Comparison of ENCODE assay signal across 18 cellular contexts in the genomic region with DNA sequence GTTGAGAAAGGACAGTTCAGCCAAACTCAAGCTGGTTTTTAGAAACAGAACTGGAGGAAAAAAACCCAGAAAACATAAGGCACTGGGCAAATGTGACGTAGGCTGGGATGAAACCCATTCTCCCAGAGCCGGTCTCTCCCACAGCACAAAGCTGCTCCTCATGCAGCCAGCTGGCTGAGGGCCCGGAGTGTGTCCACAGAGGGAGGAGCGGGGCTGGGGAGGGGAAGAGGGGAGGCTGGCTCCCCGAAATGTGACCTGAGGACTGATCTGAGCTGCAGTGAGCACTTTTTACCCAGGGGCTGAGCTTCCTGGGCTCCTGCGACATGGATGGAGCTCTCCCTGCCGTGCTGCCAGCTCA. TPM values are rescaled to one million over a fixed set of nuclear protein-coding genes. Genes with fewer than 3 reads are reported as not detected.
DNase-seq lines count a peak whose midpoint lies in the region; ATAC-seq and TF ChIP-seq lines count a peak whose summit lies in the region.
"Had no signal": no experiment of that assay in that cellular context is flagged by ENCODE, and none has a peak within 500 bp of the region (broad histone marks: within the 10 kb centered on the region; RNA-seq: fewer than 3 reads in every experiment).

No MANE protein-coding gene starts in this region.

- peak; percentile 8 for DNase-seq in activated naive CD4-positive, alpha-beta T cell treated with anti-CD3 and anti-CD28 coated beads, Interleukin-2, amount 50 U/mL, for 16 hours
- no peak for DNase-seq in activated naive CD4-positive, alpha-beta T cell treated with Interleukin-2 at 50 U/mL for 16 hours
- DNase-seq in head of caudate nucleus (peak; percentile 72 to 94 (median 86)), vagina (ENCODE audit: extremely low spot score in 2 of 2) (no peak), NOMO-1 treated with dmso at 0.1 percent for 144 hours (lab: John Stamatoyannopoulos, UW; ENCODE audit: unreplicated experiment) (no peak), PC-3 (no peak)
- no peak for DNase-seq in NK-92 treated with Interleukin-12 subunit alpha and Interleukin-12 subunit beta, amount 100 ng/mL, for 24 hours (lab: John Stamatoyannopoulos, UW)
- DNase-seq: activated effector memory CD4-positive, alpha-beta T cell treated with Interleukin-2 at 50 U/mL for 16 hours; Caco-2; islet precursor cell; naive thymus-derived CD8-positive, alpha-beta T cell; NCI-H146; SIG-M5; stimulated activated naive CD8-positive, alpha-beta T cell treated with anti-CD3 and anti-CD28 coated beads, Interleukin-15, Interleukin-2, amounts not matched to agents 100 U/mL and 50 U/mL, for 24 hours had no signal

- no peak for TF ChIP-seq POLR2A in vagina (IDR thresholded peaks at IDR 0.05)

- H3K9me2 ChIP-seq in PC-3 (replicated peaks; ENCODE audit: low read length): no peaks in the 10 kb centered on the region

- no peaks in the 10 kb centered on the region for H3K27me3 ChIP-seq in muscle layer of duodenum (ENCODE audit: low read depth, low read length)
- H3K27me3 ChIP-seq in vagina: no peaks in the 10 kb centered on the region
- no peaks in the 10 kb centered on the region for H3K27me3 ChIP-seq in PC-3 (ENCODE audit: low read length)

- TF ChIP-seq CTCF in vagina (IDR thresholded peaks at IDR 0.05) (no peak), PC-3 (conservative IDR thresholded peaks at IDR 0.05; ENCODE audit: low read depth, low read length) (no peak)

- H3K27ac ChIP-seq in muscle layer of duodenum (ENCODE audit: low read length) (peak overlapping the region; percentile 16), vagina (peak overlapping the region; percentile 56), PC-3 (ENCODE audit: low read length) (no peak overlapping the region)
- H3K27ac ChIP-seq: 22Rv1, epithelial cell of prostate, KMS-11 had no signal

- H3K9ac ChIP-seq in PC-3 (ENCODE audit: low read length): no peak overlapping the region
- H3K9ac ChIP-seq: KMS-11 had no signal

- peaks cover 0 to 6% of the 10 kb centered on the region in 2 donors for H3K4me1 ChIP-seq in muscle layer of duodenum (ENCODE audit: control insufficient read depth in 1 of 2, insufficient read depth in 2 of 2, low read length in 2 of 2)
- H3K4me1 ChIP-seq in vagina: no peaks in the 10 kb centered on the region
- no peaks in the 10 kb centered on the region for H3K4me1 ChIP-seq in PC-3 (ENCODE audit: insufficient read depth, low read length)
- H3K4me1 ChIP-seq: Caco-2 had no signal

- H3K9me3 ChIP-seq in muscle layer of duodenum (ENCODE audit: control insufficient read depth in 1 of 2, low read length in 2 of 2) (no peaks in the 10 kb centered on the region), vagina (no peaks in the 10 kb centered on the region), PC-3 (ENCODE audit: low read length) (no peaks in the 10 kb centered on the region)
- H3K9me3 ChIP-seq: Caco-2 had no signal

- H3K79me2 ChIP-seq in PC-3 (ENCODE audit: low read length): no peaks in the 10 kb centered on the region

- H2AFZ ChIP-seq in PC-3 (ENCODE audit: low read length): no peak overlapping the region

- H3K4me2 ChIP-seq in PC-3 (ENCODE audit: low read length): no peak overlapping the region
- H3K4me2 ChIP-seq: KMS-11 had no signal

- POLR2A ChIA-PET in PC-3 (lab: Charles Lee; ENCODE audit: unreplicated experiment): no interaction called here

- BruUV-seq in PC-3 (replicated peaks; lab: Mats Ljungman, UMichigan): no TSS peak

- intact Hi-C loops in head of caudate nucleus (cut with DNase I): no loop called here
- intact Hi-C loops in vagina (cut with DNase I): no loop called here
- intact Hi-C loops in PC-3 (cut with micrococcal nuclease): no loop called here

- H3K36me3 ChIP-seq in muscle layer of duodenum (ENCODE audit: control insufficient read depth in 1 of 2, insufficient read depth in 2 of 2, low read length in 2 of 2): peaks cover 0 to 7% of the 10 kb centered on the region in 2 donors
- H3K36me3 ChIP-seq in vagina: peaks cover 0 to 6% of the 10 kb centered on the region in 2 donors
- H3K36me3 ChIP-seq in PC-3 (ENCODE audit: low read depth, low read length): no peaks in the 10 kb centered on the region

- no peaks in the 10 kb centered on the region for H4K20me1 ChIP-seq in PC-3 (ENCODE audit: low read length)

- H3F3A ChIP-seq in PC-3 (ENCODE audit: low read length, unreplicated experiment): no peaks in the 10 kb centered on the region

- no peak for ATAC-seq in PC-3
- ATAC-seq: naive thymus-derived CD8-positive, alpha-beta T cell; stimulated activated naive CD8-positive, alpha-beta T cell treated with anti-CD3 and anti-CD28 coated beads, Interleukin-15, Interleukin-2, amounts not matched to agents 100 U/mL and 50 U/mL, for 24 hours had no signal

- H3K4me3 ChIP-seq in muscle layer of duodenum (ENCODE audit: low read depth in 1 of 2, low read length in 2 of 2) (no peak overlapping the region), vagina (no peak overlapping the region), PC-3 (ENCODE audit: low read length) (no peak overlapping the region)

- CTCF ChIA-PET in PC-3 (lab: Charles Lee): no interaction called here

RNA-seq across cellular contexts. Expression of gene FOXF1, which starts 20.8 kb away (rescaled TPM):
- total RNA-seq in vagina: 26.0 TPM
- not detected in 2 replicates for total RNA-seq in PC-3 (2014; rRNA removed)
- total RNA-seq: naive thymus-derived CD8-positive, alpha-beta T cell had no signal

RNA-seq across cellular contexts. Expression of gene MTHFSD, which starts 23.9 kb away (rescaled TPM):
- total RNA-seq in vagina (20.4 TPM), PC-3 (2014; rRNA removed) (11.9 and 17.1 TPM in 2 replicates)

RNA-seq across cellular contexts. Expression of gene FOXC2, which starts 35.5 kb away (rescaled TPM):
- total RNA-seq in vagina (2.7 TPM), PC-3 (2014; rRNA removed) (not detected in 2 replicates)
- total RNA-seq: Caco-2; naive thymus-derived CD8-positive, alpha-beta T cell had no signal

RNA-seq across cellular contexts. Expression of gene FOXL1, which starts 47.2 kb away (rescaled TPM):
- 0.98 TPM for total RNA-seq in vagina
- 8.1 and 10.9 TPM in 2 replicates for total RNA-seq in PC-3 (2014; rRNA removed)
- total RNA-seq: naive thymus-derived CD8-positive, alpha-beta T cell had no signal

Comparison
In these comparisons a context has a peak if more than half of its experiments do, and no peak if none do; other contexts are left out.
1. DNase-seq: peak in activated naive CD4-positive, alpha-beta T cell treated with anti-CD3 and anti-CD28 coated beads, Interleukin-2, amount 50 U/mL, for 16 hours (single experiment) and head of caudate nucleus (42 of 42); none in activated naive CD4-positive, alpha-beta T cell treated with Interleukin-2 at 50 U/mL for 16 hours (single experiment), vagina (0 of 2), NK-92 treated with Interleukin-12 subunit alpha and Interleukin-12 subunit beta, amount 100 ng/mL, for 24 hours (single experiment), NOMO-1 treated with dmso at 0.1 percent for 144 hours (single experiment) and PC-3 (single experiment).
2. RNA of gene FOXF1, which starts 20.8 kb away (total RNA-seq): 26.0 TPM in vagina (single experiment); not detected in PC-3; every median in the first group is over 10 times any median in the second.